In genomic region chr5:75511435-75512382, GRCh38 we compare ENCODE assay signal across 8 cellular contexts. TPM values are rescaled to one million over a fixed set of nuclear protein-coding genes. Genes with fewer than 3 reads are reported as not detected.
DNase-seq lines count a peak whose midpoint lies in the region; ATAC-seq, FAIRE-seq and TF ChIP-seq lines count a peak whose summit lies in the region.

Gene CERT1, minus strand, starts transcription at chr5:75511629. Its CDS starts 422 bp downstream, at chr5:75511207.
Gene POLK, plus strand, starts transcription at chr5:75511891.

- CTCF ChIA-PET in Calu3 (lab: Charles Lee), result interaction anchor here (0.7 to 1.7 kb wide), 5 partner anchors 31 to 1125 kb away, joined by 3 to 4 read pairs (median 3); partner anchors contain the start of gene HMGCR

- no peaks in the 10 kb centered on the region for H4K20me1 ChIP-seq in OCI-LY1 (ENCODE audit: insufficient read depth, low read length)

- H3K4me1 Mint-ChIP-seq in Calu3 (ENCODE audit: low read depth, unreplicated experiment) (peaks cover 41% of the 10 kb centered on the region), mesothelial cell of epicardium (peaks cover 37% of the 10 kb centered on the region)

- H3K27ac ChIP-seq in HUES64 (ENCODE audit: low read depth, low read length) (peak within 1 kb of the TSS; percentile 62), OCI-LY1 (ENCODE audit: low read depth, low read length, poor library complexity, severe bottlenecking) (peak within 1 kb of the TSS; percentile 69)

- ATAC-seq in GM21447 (IDR thresholded peaks at IDR 0.05; ENCODE audit: unreplicated experiment), result peak; percentile 81

- intact Hi-C loops in Calu3 (cut with micrococcal nuclease; ENCODE audit: unreplicated experiment), result loop anchor here (2.0 kb wide), 1 partner anchor 55 kb away; no protein-coding TSS in a partner anchor

- BruUV-seq in Calu3 (replicated peaks; lab: Mats Ljungman, UMichigan), result no TSS peak

- DNase-seq in Calu3 (peak; percentile 99), mesothelial cell of epicardium (ENCODE audit: low spot score in 2 of 2, unreplicated experiment in 2 of 2) (peak; percentile 91 to 94)
- peak; percentile 93 for DNase-seq in activated CD8-positive, alpha-beta memory T cell treated with anti-CD3 and anti-CD28 coated beads, Interleukin-2, amount 50 U/mL, for 4 hours
- DNase-seq in stimulated activated CD8-positive, alpha-beta memory T cell treated with anti-CD3 and anti-CD28 coated beads, Interleukin-15, amount 100 ng/mL, for 48 hours (ENCODE audit: low read depth in 2 of 2), result peak; percentile 94 to 95

- H3K36me3 ChIP-seq in HUES64 (ENCODE audit: insufficient read depth, low read length) (no peaks in the 10 kb centered on the region), OCI-LY1 (ENCODE audit: insufficient read depth, low read length) (0 out of 2 replicates have a peak, but pooled peaks cover 5% of the 10 kb centered on the region)

- H3K4me3 ChIP-seq in HUES64 (ENCODE audit: low read length) (peak within 1 kb of the TSS; percentile 80), OCI-LY1 (ENCODE audit: low read depth, low read length, poor library complexity, severe bottlenecking) (peak within 1 kb of the TSS; percentile 88)

- 2% methylated on average over 68 of the region's 71 CpGs for WGBS in HUES64

- peak within 1 kb of the TSS; percentile 81 for H3K4me2 ChIP-seq in OCI-LY1 (ENCODE audit: low read length)

- H2AFZ ChIP-seq in OCI-LY1 (ENCODE audit: low read length), result peak within 1 kb of the TSS; percentile 31; the same call in 1 of the 2 replicates

- TF ChIP-seq CTCF in Calu3 (IDR thresholded peaks at IDR 0.05; ENCODE audit: unreplicated experiment), result no peak
- no peak for TF ChIP-seq CTCF in OCI-LY1 (IDR thresholded peaks at IDR 0.05; ENCODE audit: low read length)
- TF ChIP-seq CTCF in mesothelial cell of epicardium (IDR thresholded peaks at IDR 0.05; ENCODE audit: unreplicated experiment), result no peak

- peaks cover 71% of the 10 kb centered on the region for H3K79me2 ChIP-seq in OCI-LY1 (ENCODE audit: insufficient read depth, low read length)

- H3K36me3 Mint-ChIP-seq in Calu3 (ENCODE audit: insufficient read depth, unreplicated experiment), result peaks cover 34% of the 10 kb centered on the region
- peaks cover 4% of the 10 kb centered on the region for H3K36me3 Mint-ChIP-seq in mesothelial cell of epicardium

- H3K27me3 ChIP-seq in HUES64 (ENCODE audit: insufficient read depth, low read length) (no peaks in the 10 kb centered on the region), OCI-LY1 (ENCODE audit: insufficient read depth, low read length) (no peaks in the 10 kb centered on the region)

- peak within 1 kb of the TSS; percentile 93 for H3K4me3 Mint-ChIP-seq in Calu3 (ENCODE audit: low read depth, unreplicated experiment)
- peak within 1 kb of the TSS; percentile 98 for H3K4me3 Mint-ChIP-seq in mesothelial cell of epicardium

- H3K27me3 Mint-ChIP-seq in Calu3 (ENCODE audit: unreplicated experiment) (no peaks in the 10 kb centered on the region), mesothelial cell of epicardium (ENCODE audit: low read depth) (no peaks in the 10 kb centered on the region)

- no peaks in the 10 kb centered on the region for H3F3A ChIP-seq in OCI-LY1 (ENCODE audit: insufficient read depth, low read length)

- H3K27ac Mint-ChIP-seq in Calu3 (ENCODE audit: unreplicated experiment), result peak within 1 kb of the TSS; percentile 84
- H3K27ac Mint-ChIP-seq in mesothelial cell of epicardium, result peak within 1 kb of the TSS; percentile 98

- H3K9me2 ChIP-seq in OCI-LY1 (ENCODE audit: low read depth, low read length), result no peaks in the 10 kb centered on the region

- H3K9ac ChIP-seq in HUES64 (ENCODE audit: low read depth, low read length) (peak within 1 kb of the TSS; percentile 77), OCI-LY1 (ENCODE audit: low read length) (peak within 1 kb of the TSS; percentile 84)

- H3K4me1 ChIP-seq in HUES64 (ENCODE audit: insufficient read depth, low read length) (peaks cover 10% of the 10 kb centered on the region), OCI-LY1 (ENCODE audit: insufficient read depth, low read length, severe bottlenecking) (peaks cover 52% of the 10 kb centered on the region)

- FAIRE-seq in endometrium (lab: Jason Lieb, UNC), result peak; percentile 84

- H3K9me3 Mint-ChIP-seq in Calu3 (ENCODE audit: low read depth, unreplicated experiment) (no peaks in the 10 kb centered on the region), mesothelial cell of epicardium (peaks cover 10% of the 10 kb centered on the region)

- H3K9me3 ChIP-seq in HUES64 (ENCODE audit: insufficient read depth, low read depth, low read length) (no peaks in the 10 kb centered on the region), OCI-LY1 (ENCODE audit: low read length) (no peaks in the 10 kb centered on the region)

RNA-seq across cellular contexts. Expression of gene CERT1, which starts in this region (rescaled TPM):
- total RNA-seq in Calu3 (2022) (63.4 and 68.6 TPM in 2 replicates), mesothelial cell of epicardium (35.6 to 42.7 TPM (median 38.3 TPM) in 3 replicates)
- 30.7 TPM for polyA plus RNA-seq in HUES64 (2013, experiment 1 of 2)
- 28.1 TPM for polyA plus RNA-seq in HUES64 (2013, experiment 2 of 2)

RNA-seq across cellular contexts. Expression of gene POLK, which starts in this region (rescaled TPM):
- total RNA-seq in Calu3 (2022) (34.9 and 36.4 TPM in 2 replicates), mesothelial cell of epicardium (25.9 to 29.7 TPM (median 29.2 TPM) in 3 replicates)
- polyA plus RNA-seq in HUES64 (2013, experiment 1 of 2), result 3.9 TPM
- 5.8 TPM for polyA plus RNA-seq in HUES64 (2013, experiment 2 of 2)

Comparison
In these comparisons a context has a peak if more than half of its experiments do, and no peak if none do; other contexts are left out.
1. Peak in every context shown above with its lines: DNase-seq, ATAC-seq, H3K4me3 ChIP-seq and H3K27ac ChIP-seq.